In genomic region chr3:43319364-43319763, GRCh38 we compare ENCODE assay signal across 14 cellular contexts. TPM values are rescaled to one million over a fixed set of nuclear protein-coding genes. Genes with fewer than 3 reads are reported as not detected.
DNase-seq lines count a peak whose midpoint lies in the region; ATAC-seq and TF ChIP-seq lines count a peak whose summit lies in the region.
"Had no signal": no experiment of that assay in that cellular context is flagged by ENCODE, and none has a peak within 500 bp of the region (broad histone marks: within the 10 kb centered on the region; RNA-seq: fewer than 3 reads in every experiment).

No MANE protein-coding gene starts in this region.

- intact Hi-C loops in Right ventricle myocardium inferior (cut with DNase I), result loop anchor here (10.0 kb wide), 1 partner anchor 185 kb away; no protein-coding TSS in a partner anchor
- intact Hi-C loops in mucosa of descending colon (cut with DNase I, micrococcal nuclease), result no loop called here
- intact Hi-C loops in transverse colon (cut with DNase I; ENCODE audit: low total_unique reads), result no loop called here

- peaks cover 21% of the 10 kb centered on the region for H3K36me3 Mint-ChIP-seq in central memory CD8-positive, alpha-beta T cell (ENCODE audit: insufficient read depth)

- in situ Hi-C loops in transverse colon (cut with MboI; ENCODE audit: low pct_ligation_motif_present in 1 of 4, low pct_unique_long_range_greater_than_20kb in 1 of 4, low sequenced_read_pairs in 3 of 4), result no loop called here

- DNase-seq in Right ventricle myocardium inferior (ENCODE audit: missing footprints) (no peak), right atrium auricular region (ENCODE audit: low spot score) (no peak), mucosa of descending colon (no peak), transverse colon (peak; percentile 14), GM03348 (ENCODE audit: low spot score) (no peak), NOMO-1 treated with DMSO at 0.1 percent for 48 hours (lab: John Stamatoyannopoulos, UW; ENCODE audit: unreplicated experiment) (no peak)
- no peak for DNase-seq in central memory CD8-positive, alpha-beta T cell (ENCODE audit: low spot score in 2 of 2)
- DNase-seq: activated CD4-positive, alpha-beta T cell treated with anti-CD3 and anti-CD28 coated beads for 1 hour; NCI-H2081; PC-9; T1000 had no signal

- H3K36me3 ChIP-seq in right atrium auricular region, result no peaks in the 10 kb centered on the region
- no peaks in the 10 kb centered on the region for H3K36me3 ChIP-seq in mucosa of descending colon (ENCODE audit: low read depth)
- H3K36me3 ChIP-seq in transverse colon, result no peaks in the 10 kb centered on the region

- no peak for TF ChIP-seq POLR2A in transverse colon (IDR thresholded peaks at IDR 0.05)

- TF ChIP-seq CTCF in right atrium auricular region (IDR thresholded peaks at IDR 0.05) (no peak), mucosa of descending colon (IDR thresholded peaks at IDR 0.05) (no peak), transverse colon (IDR thresholded peaks at IDR 0.05) (no peak)

- no peaks in the 10 kb centered on the region for H3K9me3 ChIP-seq in right atrium auricular region
- H3K9me3 ChIP-seq in mucosa of descending colon, result peaks cover 2% of the 10 kb centered on the region
- H3K9me3 ChIP-seq in transverse colon, result no peaks in the 10 kb centered on the region

- TF ChIP-seq EP300 in transverse colon (IDR thresholded peaks at IDR 0.05; ENCODE audit: low read depth), result no peak

- H3K4me1 ChIP-seq in right atrium auricular region, result peaks cover 0 to 46% of the 10 kb centered on the region in 2 donors
- H3K4me1 ChIP-seq in mucosa of descending colon (ENCODE audit: low read depth), result no peaks in the 10 kb centered on the region
- H3K4me1 ChIP-seq in transverse colon, result peaks cover 0 to 37% (median 7%) of the 10 kb centered on the region in 4 donors

- H3K27me3 ChIP-seq in right atrium auricular region (no peaks in the 10 kb centered on the region), transverse colon (no peaks in the 10 kb centered on the region)

- H3K27ac Mint-ChIP-seq in central memory CD8-positive, alpha-beta T cell (ENCODE audit: low read depth), result peak overlapping the region; percentile 70
- H3K27ac Mint-ChIP-seq: dendritic cell treated with granulocyte-macrophage colony-stimulating factor and Interleukin-4, amounts not matched to agents 40 ng/mL and 50 ng/mL, for 4 days; GM23338 had no signal

- no peak overlapping the region for H3K27ac ChIP-seq in right atrium auricular region
- peak overlapping the region in 1 of 4 donors; percentile 3 for H3K27ac ChIP-seq in transverse colon
- H3K27ac ChIP-seq: PC-9 had no signal

- H3K27me3 Mint-ChIP-seq in central memory CD8-positive, alpha-beta T cell, result no peaks in the 10 kb centered on the region
- H3K27me3 Mint-ChIP-seq: dendritic cell treated with granulocyte-macrophage colony-stimulating factor and Interleukin-4, amounts not matched to agents 40 ng/mL and 50 ng/mL, for 4 days had no signal

- ATAC-seq in Right ventricle myocardium inferior (peak; percentile 57), mucosa of descending colon (peak; percentile 19), HG02759 (IDR thresholded peaks at IDR 0.05; ENCODE audit: unreplicated experiment) (no peak)
- no peak for ATAC-seq in central memory CD8-positive, alpha-beta T cell (replicated peaks; ENCODE audit: extremely low read depth, poor library complexity, severe bottlenecking)
- ATAC-seq: GM23338 had no signal

- no peaks in the 10 kb centered on the region for H3K9me3 Mint-ChIP-seq in central memory CD8-positive, alpha-beta T cell
- H3K9me3 Mint-ChIP-seq: dendritic cell treated with granulocyte-macrophage colony-stimulating factor and Interleukin-4, amounts not matched to agents 40 ng/mL and 50 ng/mL, for 4 days; GM23338 had no signal

- H3K4me3 ChIP-seq in right atrium auricular region, result no peak overlapping the region
- no peak overlapping the region for H3K4me3 ChIP-seq in mucosa of descending colon
- H3K4me3 ChIP-seq in transverse colon, result no peak overlapping the region
- H3K4me3 ChIP-seq: GM23338, PC-9 had no signal

- peak overlapping the region; percentile 32 for H3K4me3 Mint-ChIP-seq in central memory CD8-positive, alpha-beta T cell
- H3K4me3 Mint-ChIP-seq: dendritic cell treated with granulocyte-macrophage colony-stimulating factor and Interleukin-4, amounts not matched to agents 40 ng/mL and 50 ng/mL, for 4 days; GM23338 had no signal

- H3K4me1 Mint-ChIP-seq in central memory CD8-positive, alpha-beta T cell, result peaks cover 64% of the 10 kb centered on the region

- WGBS in transverse colon (ENCODE audit: low coverage in 1 of 2), 2 donors, result 83 to 90% methylated on average over 4 to 7 of the region's 7 CpGs

RNA-seq across cellular contexts. Expression of gene SNRK, which starts 33.0 kb away (rescaled TPM):
- total RNA-seq in Right ventricle myocardium inferior (18.9 TPM), right atrium auricular region (10 to 100 TPM; 22.7 to 31.2 TPM), mucosa of descending colon (10 to 100 TPM; 33.2 to 47.6 (median 35.2) TPM), transverse colon (10 to 100 TPM; 29.9 to 43.3 (median 31.7) TPM)

Comparison
In these comparisons a context has a peak if more than half of its experiments do, and no peak if none do; other contexts are left out.
1. ATAC-seq: peak in Right ventricle myocardium inferior (single experiment) and mucosa of descending colon (single experiment); none in central memory CD8-positive, alpha-beta T cell (single experiment) and HG02759 (single experiment).